Comparison of ENCODE assay signal across 1 cellular context in the genomic region with DNA sequence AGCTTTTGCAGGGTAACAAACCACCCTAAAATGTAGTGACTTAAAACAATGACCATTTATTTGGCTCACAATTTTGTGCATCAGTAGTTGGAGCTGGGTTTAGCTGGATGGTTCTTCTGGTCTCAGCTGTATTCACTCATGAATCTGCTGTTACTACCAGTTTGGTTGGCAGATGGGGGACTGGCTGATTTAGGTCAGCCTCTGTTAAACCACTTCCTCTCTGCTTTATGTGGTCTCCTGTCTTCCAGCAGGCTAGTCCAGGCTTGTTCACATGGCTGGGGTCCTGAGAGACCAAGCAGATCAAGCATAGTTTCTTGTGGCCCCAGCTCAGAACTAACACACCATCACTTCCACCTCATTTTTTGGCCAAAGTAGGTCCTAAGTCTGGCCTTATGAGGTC.
TF ChIP-seq lines count a peak whose summit lies in the region.

No MANE protein-coding gene starts in this region.

TF ChIP-seq in H1, 55 proteins besides CTCF, POLR2A, EP300 and RAD21 (continued from another document):
- TF ChIP-seq, protein P1, sequence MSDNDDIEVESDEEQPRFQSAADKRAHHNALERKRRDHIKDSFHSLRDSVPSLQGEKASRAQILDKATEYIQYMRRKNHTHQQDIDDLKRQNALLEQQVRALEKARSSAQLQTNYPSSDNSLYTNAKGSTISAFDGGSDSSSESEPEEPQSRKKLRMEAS (IDR thresholded peaks at IDR 0.05), result no peak
- TF ChIP-seq ASH2L (IDR thresholded peaks at IDR 0.05; ENCODE audit: low read length) (no peak), SP4 (IDR thresholded peaks at IDR 0.05; ENCODE audit: low read length) (no peak), SIRT6 (IDR thresholded peaks at IDR 0.05; ENCODE audit: low read length) (no peak), GTF2F1 (IDR thresholded peaks at IDR 0.05; ENCODE audit: borderline replicate concordance, low read depth, low read length) (no peak), SIX5 (IDR thresholded peaks at IDR 0.05; ENCODE audit: low read depth, low read length) (no peak)
TF ChIP-seq in H1: peak in this region for 0.
